In genomic region chr9:120659617-120660169, GRCh38 we compare ENCODE assay signal across 17 cellular contexts. TPM values are rescaled to one million over a fixed set of nuclear protein-coding genes. Genes with fewer than 3 reads are reported as not detected.
A peak's percentile ranks its signal among the peaks of the same experiment; 100 is the strongest.
DNase-seq lines count a peak whose midpoint lies in the region; ATAC-seq and TF ChIP-seq lines count a peak whose summit lies in the region.
"Had no signal": no experiment of that assay in that cellular context is flagged by ENCODE, and none has a peak within 500 bp of the region (broad histone marks: within the 10 kb centered on the region; RNA-seq: fewer than 3 reads in every experiment).

No MANE protein-coding gene starts in this region.

- H3K4ac ChIP-seq in mesenchymal stem cell (ENCODE audit: low read depth in 1 of 2, low read length in 2 of 2) = no peak overlapping the region

- H2BK5ac ChIP-seq in mesenchymal stem cell (ENCODE audit: low read depth, low read length, poor library complexity, severe bottlenecking) = no peak overlapping the region

- H3K27ac Mint-ChIP-seq in T-helper 17 cell = peak overlapping the region; percentile 29
- H3K27ac Mint-ChIP-seq: CD8-positive, alpha-beta T cell; H9; HFFc6 had no signal

- no peak overlapping the region for H3K4me3 Mint-ChIP-seq in T-helper 17 cell
- H3K4me3 Mint-ChIP-seq: CD14-positive monocyte; CD8-positive, alpha-beta T cell; H9; HFFc6 had no signal

- intact Hi-C loops in vagina (cut with DNase I) = no loop called here

- H4K8ac ChIP-seq in mesenchymal stem cell (ENCODE audit: low read length) = no peak overlapping the region

- H2AK5ac ChIP-seq in mesenchymal stem cell (ENCODE audit: low read length, severe bottlenecking) = no peak overlapping the region

- peaks cover 27% of the 10 kb centered on the region for H3K4me1 ChIP-seq in BE2C
- H3K4me1 ChIP-seq in neutrophil (ENCODE audit: control insufficient read depth in 1 of 2, insufficient read depth in 1 of 2, low read depth in 1 of 2, low read length in 1 of 2) = peaks cover 46 to 82% of the 10 kb centered on the region in 2 experiments
- H3K4me1 ChIP-seq in mesenchymal stem cell (ENCODE audit: control insufficient read depth, insufficient read depth, low read depth, low read length) = peaks cover 2% of the 10 kb centered on the region
- H3K4me1 ChIP-seq in vagina = no peaks in the 10 kb centered on the region

- peak overlapping the region; percentile 40 for H3K27ac ChIP-seq in neutrophil
- H3K27ac ChIP-seq in mesenchymal stem cell (ENCODE audit: low read length, poor library complexity, severe bottlenecking) = no peak overlapping the region
- H3K27ac ChIP-seq in vagina = no peak overlapping the region

- H3K4me3 ChIP-seq in BE2C (ENCODE audit: low read depth, low read length) = peak overlapping the region; percentile 1; the same call in 1 of the 2 replicates
- H3K4me3 ChIP-seq in neutrophil (ENCODE audit: low read depth in 1 of 2, low read length in 1 of 2) = no peak overlapping the region
- H3K4me3 ChIP-seq in mesenchymal stem cell (ENCODE audit: insufficient read depth in 1 of 2, low read depth in 1 of 2, low read length in 2 of 2) = no peak overlapping the region
- H3K4me3 ChIP-seq in vagina = no peak overlapping the region

- no peak for ATAC-seq in T-helper 17 cell
- ATAC-seq: CD8-positive, alpha-beta T cell had no signal

- H3K9me3 ChIP-seq in BE2C (no peaks in the 10 kb centered on the region), T-helper 17 cell (ENCODE audit: control insufficient read depth, low read length, poor library complexity, severe bottlenecking) (no peaks in the 10 kb centered on the region), neutrophil (no peaks in the 10 kb centered on the region), mesenchymal stem cell (ENCODE audit: control insufficient read depth, low read length) (no peaks in the 10 kb centered on the region), vagina (no peaks in the 10 kb centered on the region)

- peaks cover 11% of the 10 kb centered on the region for H3K4me1 Mint-ChIP-seq in T-helper 17 cell
- H3K4me1 Mint-ChIP-seq: H9 had no signal

- peaks cover 5% of the 10 kb centered on the region for H3K79me1 ChIP-seq in mesenchymal stem cell (replicated peaks; ENCODE audit: low read length, poor library complexity, severe bottlenecking)

- no peak overlapping the region for H3K9ac ChIP-seq in mesenchymal stem cell (ENCODE audit: low read length)

- no peak overlapping the region for H4K91ac ChIP-seq in mesenchymal stem cell (ENCODE audit: low read length)

- H3K36me3 ChIP-seq in BE2C (no peaks in the 10 kb centered on the region), neutrophil (peaks cover 45% of the 10 kb centered on the region), mesenchymal stem cell (ENCODE audit: control insufficient read depth in 1 of 2, insufficient read depth in 2 of 2, low read depth in 1 of 2, low read length in 2 of 2) (no peaks in the 10 kb centered on the region), vagina (no peaks in the 10 kb centered on the region)

- no peaks in the 10 kb centered on the region for H3K27me3 Mint-ChIP-seq in T-helper 17 cell

- no peak overlapping the region for H3K23ac ChIP-seq in mesenchymal stem cell (ENCODE audit: low read length in 2 of 2)

- TF ChIP-seq CTCF in BE2C (IDR thresholded peaks at IDR 0.05; ENCODE audit: low read depth, low read length) (no peak), neutrophil (IDR thresholded peaks at IDR 0.05) (no peak), vagina (IDR thresholded peaks at IDR 0.05) (no peak)

- H3K27me3 ChIP-seq in BE2C (no peaks in the 10 kb centered on the region), neutrophil (no peaks in the 10 kb centered on the region), mesenchymal stem cell (ENCODE audit: control insufficient read depth in 1 of 2, insufficient read depth in 1 of 2, low read length in 2 of 2) (no peaks in the 10 kb centered on the region), vagina (no peaks in the 10 kb centered on the region)

- WGBS in mesenchymal stem cell = 100% methylated on average over 1 of the region's 2 CpGs

- DNase-seq in BE2C (no peak), NCI-H82 (lab: John Stamatoyannopoulos, UW) (peak; percentile 51), T-helper 17 cell (no peak), mesenchymal stem cell (no peak), vagina (ENCODE audit: extremely low spot score in 2 of 2) (no peak)
- DNase-seq in activated CD4-positive, alpha-beta T cell treated with anti-CD3 and anti-CD28 coated beads for 48 hours = no peak
- DNase-seq: CD8-positive, alpha-beta T cell; COR-L47; DMS153; DND-41; GDM1; GOT3; H9; HFFc6; IMR-90 had no signal

- no peak overlapping the region for H2BK15ac ChIP-seq in mesenchymal stem cell (ENCODE audit: low read depth, poor library complexity, severe bottlenecking)

- H2BK120ac ChIP-seq in mesenchymal stem cell (ENCODE audit: low read depth, low read length) = no peak overlapping the region

- H3K18ac ChIP-seq in mesenchymal stem cell (ENCODE audit: low read depth in 1 of 2, low read length in 2 of 2) = no peak overlapping the region

- H3K4me2 ChIP-seq in mesenchymal stem cell (ENCODE audit: low read length, poor library complexity, severe bottlenecking) = no peak overlapping the region

- TF ChIP-seq POLR2A in vagina (IDR thresholded peaks at IDR 0.05) = no peak

- H3K14ac ChIP-seq in mesenchymal stem cell (ENCODE audit: low read length in 2 of 2) = no peak overlapping the region

- H2BK12ac ChIP-seq in mesenchymal stem cell (ENCODE audit: low read length in 2 of 2) = no peak overlapping the region

- H2AFZ ChIP-seq in mesenchymal stem cell (ENCODE audit: low read depth, low read length) = no peak overlapping the region

- no peaks in the 10 kb centered on the region for H3K36me3 Mint-ChIP-seq in T-helper 17 cell (ENCODE audit: low read depth)

RNA-seq across cellular contexts. Expression of gene MEGF9, which starts 54.6 kb away (rescaled TPM):
- polyA plus RNA-seq in BE2C (2012; ENCODE audit: insufficient read depth, insufficient read length, low read depth) = 4.3 TPM
- 10 to 100 TPM in 1 of 2 donors, 1 to 10 TPM in 1; 9.9 to 10.2 TPM for total RNA-seq in T-helper 17 cell
- 8.8 TPM for polyA plus RNA-seq in mesenchymal stem cell (2013, experiment 1 of 2)
- 9.1 TPM for polyA plus RNA-seq in mesenchymal stem cell (2013, experiment 2 of 2)
- 17.7 TPM for total RNA-seq in vagina
